ENCODE assay signal across 2 cellular contexts in the genomic region with DNA sequence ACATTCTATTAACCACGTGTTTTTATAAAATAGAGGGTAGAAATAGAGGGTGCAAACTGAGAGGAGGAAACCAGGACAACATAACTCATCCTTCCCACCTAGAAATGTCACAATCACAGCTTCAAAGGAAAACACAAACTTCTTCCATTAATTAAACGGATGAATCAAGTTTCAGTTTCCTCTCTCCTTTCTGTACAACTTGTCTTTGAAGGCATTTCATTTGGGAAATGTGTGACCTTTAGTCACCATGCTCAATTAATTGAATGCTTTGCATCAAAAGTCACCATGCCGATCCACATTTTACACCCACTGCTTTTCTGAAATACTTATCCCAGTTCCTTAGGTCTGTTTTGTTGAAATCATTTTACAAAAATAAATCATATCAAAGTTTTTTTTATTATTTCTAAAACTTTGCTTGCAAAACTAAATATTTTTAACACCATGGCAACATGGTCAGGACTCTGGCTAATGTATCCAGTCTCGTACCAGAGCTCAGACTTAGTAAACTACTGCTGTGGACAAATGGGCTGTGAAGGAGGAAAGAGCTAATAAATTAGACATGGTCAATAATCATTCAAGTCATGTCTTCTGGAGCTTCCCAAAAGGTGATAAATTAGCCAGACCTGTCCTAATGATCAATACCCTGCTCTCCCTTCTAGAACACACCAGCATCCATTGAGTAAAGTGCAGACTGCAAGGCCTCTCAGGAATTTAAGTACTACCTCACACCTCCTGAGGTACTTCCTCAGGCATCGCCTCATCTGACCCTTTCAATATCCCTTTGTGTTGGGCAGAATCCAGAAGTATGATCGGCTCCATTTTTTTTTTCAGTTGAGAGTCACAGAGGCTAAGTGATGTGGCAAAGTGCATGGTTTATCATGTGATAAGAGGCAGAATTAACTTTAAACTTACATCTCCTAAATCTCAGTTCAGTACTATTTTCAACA.
TF ChIP-seq lines count a peak whose summit lies in the region.

No MANE protein-coding gene starts in this region.

TF ChIP-seq in SK-N-SH treated with all-trans-retinoic acid at 6 μM for 48 hours, 23 proteins besides CTCF, POLR2A, EP300 and RAD21:
- no peak for TF ChIP-seq TOX (CRISPR knock-in tag; IDR thresholded peaks at IDR 0.05; ENCODE audit: borderline replicate concordance)
- TF ChIP-seq TSHZ2 (CRISPR knock-in tag; IDR thresholded peaks at IDR 0.05): no peak
- no peak for TF ChIP-seq BACH2 (CRISPR knock-in tag; IDR thresholded peaks at IDR 0.05; ENCODE audit: borderline replicate concordance)
- TF ChIP-seq, protein P1, sequence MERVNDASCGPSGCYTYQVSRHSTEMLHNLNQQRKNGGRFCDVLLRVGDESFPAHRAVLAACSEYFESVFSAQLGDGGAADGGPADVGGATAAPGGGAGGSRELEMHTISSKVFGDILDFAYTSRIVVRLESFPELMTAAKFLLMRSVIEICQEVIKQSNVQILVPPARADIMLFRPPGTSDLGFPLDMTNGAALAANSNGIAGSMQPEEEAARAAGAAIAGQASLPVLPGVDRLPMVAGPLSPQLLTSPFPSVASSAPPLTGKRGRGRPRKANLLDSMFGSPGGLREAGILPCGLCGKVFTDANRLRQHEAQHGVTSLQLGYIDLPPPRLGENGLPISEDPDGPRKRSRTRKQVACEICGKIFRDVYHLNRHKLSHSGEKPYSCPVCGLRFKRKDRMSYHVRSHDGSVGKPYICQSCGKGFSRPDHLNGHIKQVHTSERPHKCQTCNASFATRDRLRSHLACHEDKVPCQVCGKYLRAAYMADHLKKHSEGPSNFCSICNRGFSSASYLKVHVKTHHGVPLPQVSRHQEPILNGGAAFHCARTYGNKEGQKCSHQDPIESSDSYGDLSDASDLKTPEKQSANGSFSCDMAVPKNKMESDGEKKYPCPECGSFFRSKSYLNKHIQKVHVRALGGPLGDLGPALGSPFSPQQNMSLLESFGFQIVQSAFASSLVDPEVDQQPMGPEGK (CRISPR knock-in tag; IDR thresholded peaks at IDR 0.05; ENCODE audit: borderline replicate concordance): no peak
- TF ChIP-seq PPARA (CRISPR knock-in tag; IDR thresholded peaks at IDR 0.05; ENCODE audit: borderline replicate concordance): no peak
- no peak for TF ChIP-seq SNAI2 (CRISPR knock-in tag; IDR thresholded peaks at IDR 0.05)
- TF ChIP-seq ZFP30 (CRISPR knock-in tag; IDR thresholded peaks at IDR 0.05): no peak
- TF ChIP-seq ZFP3 (CRISPR knock-in tag; IDR thresholded peaks at IDR 0.05): no peak
- no peak for TF ChIP-seq OSR1 (CRISPR knock-in tag; IDR thresholded peaks at IDR 0.05)
- no peak for TF ChIP-seq ZC3H10 (CRISPR knock-in tag; IDR thresholded peaks at IDR 0.05)
- no peak for TF ChIP-seq CSDC2 (CRISPR knock-in tag; IDR thresholded peaks at IDR 0.05)
- TF ChIP-seq ZNF8 (CRISPR knock-in tag; IDR thresholded peaks at IDR 0.05): no peak

TF ChIP-seq in SK-N-SH, 30 proteins besides CTCF, POLR2A, EP300 and RAD21:
- TF ChIP-seq JUND (IDR thresholded peaks at IDR 0.05): no peak
- no peak for TF ChIP-seq MAX (IDR thresholded peaks at IDR 0.05; ENCODE audit: low read depth)
- no peak for TF ChIP-seq MXI1 (IDR thresholded peaks at IDR 0.05; ENCODE audit: low read depth, low read length)
- TF ChIP-seq POLR2AphosphoS5 (IDR thresholded peaks at IDR 0.05; ENCODE audit: low read depth, low read length): no peak; the same call in 1 of the 2 replicates
- TF ChIP-seq FOXM1 (IDR thresholded peaks at IDR 0.05; ENCODE audit: low read depth): no peak
- no peak for TF ChIP-seq SIN3A (IDR thresholded peaks at IDR 0.05; ENCODE audit: borderline replicate concordance, low read depth, low read length)
